ENCODE assay signal across 1 cellular context in the genomic region with DNA sequence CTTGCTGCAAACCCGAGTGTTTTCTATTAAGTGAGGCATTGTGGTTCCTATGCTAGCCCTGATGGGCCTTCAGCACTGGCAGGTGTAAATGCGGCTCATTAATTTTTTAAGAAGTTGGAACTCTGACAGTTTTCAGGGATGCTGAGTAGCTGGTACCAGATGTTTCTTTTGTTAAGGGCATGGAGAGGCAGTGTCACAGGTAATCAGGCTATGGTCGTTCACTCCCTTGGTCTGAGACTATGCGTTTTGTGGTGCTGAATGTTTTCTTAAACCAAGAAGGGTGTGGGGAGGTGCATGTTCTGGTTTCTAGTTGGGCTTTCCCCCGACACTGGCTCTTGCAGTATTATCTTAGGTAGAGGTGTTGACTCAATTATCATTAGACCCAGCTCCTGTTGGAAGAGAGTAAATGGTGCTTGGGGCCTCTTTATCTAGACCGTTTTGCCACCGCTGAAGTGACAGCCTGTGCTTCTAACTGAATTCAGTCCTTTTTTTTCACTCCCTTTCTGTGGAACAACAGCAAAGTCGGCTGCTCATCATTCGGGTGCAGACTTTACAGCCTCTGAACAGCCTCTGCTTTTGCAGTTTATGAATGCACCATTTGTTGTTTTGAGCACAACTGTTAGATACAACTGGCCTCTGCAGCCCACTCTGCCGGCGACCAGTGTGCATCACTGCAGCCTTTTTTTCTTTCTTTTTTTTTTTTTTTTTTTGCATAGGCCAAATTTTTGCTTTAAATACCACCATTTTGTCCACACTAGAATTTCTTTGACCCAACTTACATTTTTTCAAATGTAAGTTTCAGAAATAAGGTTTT.
TF ChIP-seq lines count a peak whose summit lies in the region.

No MANE protein-coding gene starts in this region.

TF ChIP-seq in K562, 482 proteins besides CTCF, POLR2A, EP300 and RAD21 (continued from another document and continues in another):
- TF ChIP-seq, protein P1, sequence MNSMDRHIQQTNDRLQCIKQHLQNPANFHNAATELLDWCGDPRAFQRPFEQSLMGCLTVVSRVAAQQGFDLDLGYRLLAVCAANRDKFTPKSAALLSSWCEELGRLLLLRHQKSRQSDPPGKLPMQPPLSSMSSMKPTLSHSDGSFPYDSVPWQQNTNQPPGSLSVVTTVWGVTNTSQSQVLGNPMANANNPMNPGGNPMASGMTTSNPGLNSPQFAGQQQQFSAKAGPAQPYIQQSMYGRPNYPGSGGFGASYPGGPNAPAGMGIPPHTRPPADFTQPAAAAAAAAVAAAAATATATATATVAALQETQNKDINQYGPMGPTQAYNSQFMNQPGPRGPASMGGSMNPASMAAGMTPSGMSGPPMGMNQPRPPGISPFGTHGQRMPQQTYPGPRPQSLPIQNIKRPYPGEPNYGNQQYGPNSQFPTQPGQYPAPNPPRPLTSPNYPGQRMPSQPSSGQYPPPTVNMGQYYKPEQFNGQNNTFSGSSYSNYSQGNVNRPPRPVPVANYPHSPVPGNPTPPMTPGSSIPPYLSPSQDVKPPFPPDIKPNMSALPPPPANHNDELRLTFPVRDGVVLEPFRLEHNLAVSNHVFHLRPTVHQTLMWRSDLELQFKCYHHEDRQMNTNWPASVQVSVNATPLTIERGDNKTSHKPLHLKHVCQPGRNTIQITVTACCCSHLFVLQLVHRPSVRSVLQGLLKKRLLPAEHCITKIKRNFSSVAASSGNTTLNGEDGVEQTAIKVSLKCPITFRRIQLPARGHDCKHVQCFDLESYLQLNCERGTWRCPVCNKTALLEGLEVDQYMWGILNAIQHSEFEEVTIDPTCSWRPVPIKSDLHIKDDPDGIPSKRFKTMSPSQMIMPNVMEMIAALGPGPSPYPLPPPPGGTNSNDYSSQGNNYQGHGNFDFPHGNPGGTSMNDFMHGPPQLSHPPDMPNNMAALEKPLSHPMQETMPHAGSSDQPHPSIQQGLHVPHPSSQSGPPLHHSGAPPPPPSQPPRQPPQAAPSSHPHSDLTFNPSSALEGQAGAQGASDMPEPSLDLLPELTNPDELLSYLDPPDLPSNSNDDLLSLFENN (IDR thresholded peaks at IDR 0.05; ENCODE audit: low read depth in 2 of 2, low read length in 2 of 2) = no peak
- TF ChIP-seq FOXM1 (IDR thresholded peaks at IDR 0.05; ENCODE audit: low read depth) = no peak
- TF ChIP-seq FOXM1 (CRISPR knock-in tag; IDR thresholded peaks at IDR 0.05; ENCODE audit: low read depth) = no peak
- no peak for TF ChIP-seq SAFB2 (IDR thresholded peaks at IDR 0.05; ENCODE audit: borderline replicate concordance, low read depth, low read length, severe bottlenecking)
- TF ChIP-seq, protein P2, sequence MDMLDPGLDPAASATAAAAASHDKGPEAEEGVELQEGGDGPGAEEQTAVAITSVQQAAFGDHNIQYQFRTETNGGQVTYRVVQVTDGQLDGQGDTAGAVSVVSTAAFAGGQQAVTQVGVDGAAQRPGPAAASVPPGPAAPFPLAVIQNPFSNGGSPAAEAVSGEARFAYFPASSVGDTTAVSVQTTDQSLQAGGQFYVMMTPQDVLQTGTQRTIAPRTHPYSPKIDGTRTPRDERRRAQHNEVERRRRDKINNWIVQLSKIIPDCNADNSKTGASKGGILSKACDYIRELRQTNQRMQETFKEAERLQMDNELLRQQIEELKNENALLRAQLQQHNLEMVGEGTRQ (CRISPR knock-in tag; IDR thresholded peaks at IDR 0.05) = no peak
- TF ChIP-seq KDM2B (CRISPR knock-in tag; IDR thresholded peaks at IDR 0.05) = no peak
- TF ChIP-seq SIX5 (IDR thresholded peaks at IDR 0.05; ENCODE audit: borderline replicate concordance in 1 of 2, insufficient read depth in 1 of 2, low read depth in 1 of 2, low read length in 2 of 2) = no peak
- no peak; the same call in 1 of the 2 replicates for TF ChIP-seq NFRKB (IDR thresholded peaks at IDR 0.05; ENCODE audit: low read depth)
- TF ChIP-seq, protein P3, sequence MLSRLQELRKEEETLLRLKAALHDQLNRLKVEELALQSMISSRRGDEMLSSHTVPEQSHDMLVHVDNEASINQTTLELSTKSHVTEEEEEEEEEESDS (CRISPR knock-in tag; IDR thresholded peaks at IDR 0.05) = no peak
- TF ChIP-seq ZC3H8 (IDR thresholded peaks at IDR 0.05) = no peak
- TF ChIP-seq, protein P4, sequence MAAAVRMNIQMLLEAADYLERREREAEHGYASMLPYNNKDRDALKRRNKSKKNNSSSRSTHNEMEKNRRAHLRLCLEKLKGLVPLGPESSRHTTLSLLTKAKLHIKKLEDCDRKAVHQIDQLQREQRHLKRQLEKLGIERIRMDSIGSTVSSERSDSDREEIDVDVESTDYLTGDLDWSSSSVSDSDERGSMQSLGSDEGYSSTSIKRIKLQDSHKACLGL (CRISPR knock-in tag; IDR thresholded peaks at IDR 0.05; ENCODE audit: borderline replicate concordance, poor library complexity, severe bottlenecking) = no peak
- no peak for TF ChIP-seq ZNF23 (CRISPR knock-in tag; IDR thresholded peaks at IDR 0.05)
- TF ChIP-seq DPF2 (IDR thresholded peaks at IDR 0.05) = peak; percentile 76
- TF ChIP-seq, protein P5, sequence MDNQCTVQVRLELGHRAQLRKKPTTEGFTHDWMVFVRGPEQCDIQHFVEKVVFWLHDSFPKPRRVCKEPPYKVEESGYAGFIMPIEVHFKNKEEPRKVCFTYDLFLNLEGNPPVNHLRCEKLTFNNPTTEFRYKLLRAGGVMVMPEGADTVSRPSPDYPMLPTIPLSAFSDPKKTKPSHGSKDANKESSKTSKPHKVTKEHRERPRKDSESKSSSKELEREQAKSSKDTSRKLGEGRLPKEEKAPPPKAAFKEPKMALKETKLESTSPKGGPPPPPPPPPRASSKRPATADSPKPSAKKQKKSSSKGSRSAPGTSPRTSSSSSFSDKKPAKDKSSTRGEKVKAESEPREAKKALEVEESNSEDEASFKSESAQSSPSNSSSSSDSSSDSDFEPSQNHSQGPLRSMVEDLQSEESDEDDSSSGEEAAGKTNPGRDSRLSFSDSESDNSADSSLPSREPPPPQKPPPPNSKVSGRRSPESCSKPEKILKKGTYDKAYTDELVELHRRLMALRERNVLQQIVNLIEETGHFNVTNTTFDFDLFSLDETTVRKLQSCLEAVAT (IDR thresholded peaks at IDR 0.05) = peak in 1 of 2 experiments; percentile 66; a peak in 2 of 4 replicates
- no peak for TF ChIP-seq HDGF (IDR thresholded peaks at IDR 0.05)
- TF ChIP-seq ZNF551 (CRISPR knock-in tag; IDR thresholded peaks at IDR 0.05) = no peak
- no peak for TF ChIP-seq ZNF436 (CRISPR knock-in tag; IDR thresholded peaks at IDR 0.05)
- TF ChIP-seq SP1 (CRISPR knock-in tag; IDR thresholded peaks at IDR 0.05) = no peak
- no peak for TF ChIP-seq CEBPG (CRISPR knock-in tag; IDR thresholded peaks at IDR 0.05)
- no peak for TF ChIP-seq CEBPG (tag; conservative IDR thresholded peaks at IDR 0.05 in 1 of 2, IDR thresholded peaks at IDR 0.05 in 1 of 2)
- TF ChIP-seq, protein P6, sequence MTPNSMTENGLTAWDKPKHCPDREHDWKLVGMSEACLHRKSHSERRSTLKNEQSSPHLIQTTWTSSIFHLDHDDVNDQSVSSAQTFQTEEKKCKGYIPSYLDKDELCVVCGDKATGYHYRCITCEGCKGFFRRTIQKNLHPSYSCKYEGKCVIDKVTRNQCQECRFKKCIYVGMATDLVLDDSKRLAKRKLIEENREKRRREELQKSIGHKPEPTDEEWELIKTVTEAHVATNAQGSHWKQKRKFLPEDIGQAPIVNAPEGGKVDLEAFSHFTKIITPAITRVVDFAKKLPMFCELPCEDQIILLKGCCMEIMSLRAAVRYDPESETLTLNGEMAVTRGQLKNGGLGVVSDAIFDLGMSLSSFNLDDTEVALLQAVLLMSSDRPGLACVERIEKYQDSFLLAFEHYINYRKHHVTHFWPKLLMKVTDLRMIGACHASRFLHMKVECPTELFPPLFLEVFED (CRISPR knock-in tag; conservative IDR thresholded peaks at IDR 0.05) = no peak
- no peak for TF ChIP-seq NR1H2 (CRISPR knock-in tag; IDR thresholded peaks at IDR 0.05)
- TF ChIP-seq RB1 (IDR thresholded peaks at IDR 0.05; ENCODE audit: low read depth) = no peak
- no peak for TF ChIP-seq FOXJ2 (tag; IDR thresholded peaks at IDR 0.05)
- TF ChIP-seq, protein P7, sequence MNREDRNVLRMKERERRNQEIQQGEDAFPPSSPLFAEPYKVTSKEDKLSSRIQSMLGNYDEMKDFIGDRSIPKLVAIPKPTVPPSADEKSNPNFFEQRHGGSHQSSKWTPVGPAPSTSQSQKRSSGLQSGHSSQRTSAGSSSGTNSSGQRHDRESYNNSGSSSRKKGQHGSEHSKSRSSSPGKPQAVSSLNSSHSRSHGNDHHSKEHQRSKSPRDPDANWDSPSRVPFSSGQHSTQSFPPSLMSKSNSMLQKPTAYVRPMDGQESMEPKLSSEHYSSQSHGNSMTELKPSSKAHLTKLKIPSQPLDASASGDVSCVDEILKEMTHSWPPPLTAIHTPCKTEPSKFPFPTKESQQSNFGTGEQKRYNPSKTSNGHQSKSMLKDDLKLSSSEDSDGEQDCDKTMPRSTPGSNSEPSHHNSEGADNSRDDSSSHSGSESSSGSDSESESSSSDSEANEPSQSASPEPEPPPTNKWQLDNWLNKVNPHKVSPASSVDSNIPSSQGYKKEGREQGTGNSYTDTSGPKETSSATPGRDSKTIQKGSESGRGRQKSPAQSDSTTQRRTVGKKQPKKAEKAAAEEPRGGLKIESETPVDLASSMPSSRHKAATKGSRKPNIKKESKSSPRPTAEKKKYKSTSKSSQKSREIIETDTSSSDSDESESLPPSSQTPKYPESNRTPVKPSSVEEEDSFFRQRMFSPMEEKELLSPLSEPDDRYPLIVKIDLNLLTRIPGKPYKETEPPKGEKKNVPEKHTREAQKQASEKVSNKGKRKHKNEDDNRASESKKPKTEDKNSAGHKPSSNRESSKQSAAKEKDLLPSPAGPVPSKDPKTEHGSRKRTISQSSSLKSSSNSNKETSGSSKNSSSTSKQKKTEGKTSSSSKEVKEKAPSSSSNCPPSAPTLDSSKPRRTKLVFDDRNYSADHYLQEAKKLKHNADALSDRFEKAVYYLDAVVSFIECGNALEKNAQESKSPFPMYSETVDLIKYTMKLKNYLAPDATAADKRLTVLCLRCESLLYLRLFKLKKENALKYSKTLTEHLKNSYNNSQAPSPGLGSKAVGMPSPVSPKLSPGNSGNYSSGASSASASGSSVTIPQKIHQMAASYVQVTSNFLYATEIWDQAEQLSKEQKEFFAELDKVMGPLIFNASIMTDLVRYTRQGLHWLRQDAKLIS (CRISPR knock-in tag; IDR thresholded peaks at IDR 0.05) = no peak
- TF ChIP-seq NCOA4 (IDR thresholded peaks at IDR 0.05; ENCODE audit: partially characterized antibody) = no peak
- no peak for TF ChIP-seq KLF16 (IDR thresholded peaks at IDR 0.05)
- TF ChIP-seq, protein P8, sequence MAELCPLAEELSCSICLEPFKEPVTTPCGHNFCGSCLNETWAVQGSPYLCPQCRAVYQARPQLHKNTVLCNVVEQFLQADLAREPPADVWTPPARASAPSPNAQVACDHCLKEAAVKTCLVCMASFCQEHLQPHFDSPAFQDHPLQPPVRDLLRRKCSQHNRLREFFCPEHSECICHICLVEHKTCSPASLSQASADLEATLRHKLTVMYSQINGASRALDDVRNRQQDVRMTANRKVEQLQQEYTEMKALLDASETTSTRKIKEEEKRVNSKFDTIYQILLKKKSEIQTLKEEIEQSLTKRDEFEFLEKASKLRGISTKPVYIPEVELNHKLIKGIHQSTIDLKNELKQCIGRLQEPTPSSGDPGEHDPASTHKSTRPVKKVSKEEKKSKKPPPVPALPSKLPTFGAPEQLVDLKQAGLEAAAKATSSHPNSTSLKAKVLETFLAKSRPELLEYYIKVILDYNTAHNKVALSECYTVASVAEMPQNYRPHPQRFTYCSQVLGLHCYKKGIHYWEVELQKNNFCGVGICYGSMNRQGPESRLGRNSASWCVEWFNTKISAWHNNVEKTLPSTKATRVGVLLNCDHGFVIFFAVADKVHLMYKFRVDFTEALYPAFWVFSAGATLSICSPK (IDR thresholded peaks at IDR 0.05; ENCODE audit: borderline replicate concordance) = no peak
- no peak for TF ChIP-seq ETV5 (CRISPR knock-in tag; IDR thresholded peaks at IDR 0.05; ENCODE audit: low read depth)
- no peak for TF ChIP-seq ZBTB7A (IDR thresholded peaks at IDR 0.05; ENCODE audit: borderline replicate concordance, control insufficient read depth, low read depth, low read length)
- no peak for TF ChIP-seq GABPB2 (CRISPR knock-in tag; conservative IDR thresholded peaks at IDR 0.05)
- no peak for TF ChIP-seq HIVEP1 (CRISPR knock-in tag; IDR thresholded peaks at IDR 0.05)
- TF ChIP-seq SMAD3 (CRISPR knock-in tag; conservative IDR thresholded peaks at IDR 0.05) = no peak
- no peak for TF ChIP-seq XRCC5 (IDR thresholded peaks at IDR 0.05; ENCODE audit: low read depth, low read length)
- no peak; the same call in 1 of the 2 replicates for TF ChIP-seq ZNF644 (tag; IDR thresholded peaks at IDR 0.05; ENCODE audit: low read depth)
- no peak for TF ChIP-seq ZNF274 (IDR thresholded peaks at IDR 0.05; ENCODE audit: borderline replicate concordance, low read depth, low read length)
- TF ChIP-seq PTRF (tag; IDR thresholded peaks at IDR 0.05) = no peak
- TF ChIP-seq RBM15 (IDR thresholded peaks at IDR 0.05; ENCODE audit: insufficient read depth, low read length) = no peak
- TF ChIP-seq U2AF1 (optimal IDR thresholded peaks at IDR 0.05; ENCODE audit: low read depth, low read length) = no peak
- TF ChIP-seq PCBP2 (IDR thresholded peaks at IDR 0.05; ENCODE audit: low read depth, low read length, poor library complexity, severe bottlenecking) = no peak
- TF ChIP-seq SRSF9 (IDR thresholded peaks at IDR 0.05; ENCODE audit: borderline replicate concordance, low read depth, low read length) = no peak
- TF ChIP-seq, protein P9, sequence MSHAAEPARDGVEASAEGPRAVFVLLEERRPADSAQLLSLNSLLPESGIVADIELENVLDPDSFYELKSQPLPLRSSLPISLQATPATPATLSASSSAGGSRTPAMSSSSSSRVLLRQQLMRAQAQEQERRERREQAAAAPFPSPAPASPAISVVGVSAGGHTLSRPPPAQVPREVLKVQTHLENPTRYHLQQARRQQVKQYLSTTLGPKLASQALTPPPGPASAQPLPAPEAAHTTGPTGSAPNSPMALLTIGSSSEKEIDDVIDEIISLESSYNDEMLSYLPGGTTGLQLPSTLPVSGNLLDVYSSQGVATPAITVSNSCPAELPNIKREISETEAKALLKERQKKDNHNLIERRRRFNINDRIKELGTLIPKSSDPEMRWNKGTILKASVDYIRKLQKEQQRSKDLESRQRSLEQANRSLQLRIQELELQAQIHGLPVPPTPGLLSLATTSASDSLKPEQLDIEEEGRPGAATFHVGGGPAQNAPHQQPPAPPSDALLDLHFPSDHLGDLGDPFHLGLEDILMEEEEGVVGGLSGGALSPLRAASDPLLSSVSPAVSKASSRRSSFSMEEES (CRISPR knock-in tag; IDR thresholded peaks at IDR 0.05) = no peak
